Comparison of ENCODE assay signal across 8 cellular contexts in the genomic region with DNA sequence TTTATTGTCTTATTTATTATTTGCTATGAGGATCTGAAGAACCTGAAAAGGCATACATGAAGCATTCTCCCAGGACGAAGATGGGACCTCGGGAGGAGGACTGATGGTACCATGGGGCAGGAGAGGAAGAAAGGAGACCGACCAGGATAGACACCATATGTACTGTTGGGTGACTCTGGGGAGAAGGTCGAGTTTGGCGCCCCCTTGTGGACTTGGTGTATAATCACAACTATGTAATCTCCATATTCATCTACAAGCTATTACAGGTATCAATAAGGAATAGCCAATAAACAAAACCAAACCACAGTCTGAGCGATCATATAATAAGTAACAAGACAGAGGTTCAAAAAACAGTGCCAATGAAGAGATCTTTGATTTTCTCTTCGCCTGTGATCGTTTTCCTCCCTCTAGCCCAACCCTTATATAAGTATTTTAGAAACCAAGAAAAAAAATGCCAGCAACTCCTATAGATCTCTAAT.
A peak's percentile ranks its signal among the peaks of the same experiment; 100 is the strongest.
DNase-seq lines count a peak whose midpoint lies in the region; ATAC-seq, FAIRE-seq and TF ChIP-seq lines count a peak whose summit lies in the region.

No MANE protein-coding gene starts in this region.

- no peaks in the 10 kb centered on the region for H3K36me3 ChIP-seq in endothelial cell of umbilical vein (ENCODE audit: control insufficient read depth in 2 of 2, extremely low read depth in 1 of 2, insufficient read depth in 2 of 2, low read length in 2 of 2)

- FAIRE-seq in A549 (lab: Jason Lieb, UNC) (no peak), endothelial cell of umbilical vein (lab: Jason Lieb, UNC) (peak; percentile 81)

- H3K9ac ChIP-seq in endothelial cell of umbilical vein (replicated peaks; ENCODE audit: extremely low read depth, insufficient read depth, low read length) = no peak overlapping the region

- ATAC-seq in A549 (peak; percentile 76 to 85; a peak in 5 of 6 replicates), GM18517 (IDR thresholded peaks at IDR 0.05; ENCODE audit: unreplicated experiment) (peak; percentile 75), HG03460 (IDR thresholded peaks at IDR 0.05; ENCODE audit: unreplicated experiment) (peak; percentile 83)
- ATAC-seq in naive thymus-derived CD8-positive, alpha-beta T cell = peak; percentile 57 to 62
- peak; percentile 75 to 83 for ATAC-seq in stimulated activated naive B cell treated with anti-CD40 and anti-IgM and Interleukin-4, amounts not matched to agents 10 μg/mL and 1 μg/mL and 100 μg/mL, for 72 hours (replicated peaks)

- dilution Hi-C loops in endothelial cell of umbilical vein (cut with MboI; ENCODE audit: extremely low pct_ligation_motif_present, low sequenced_read_pairs) = no loop called here

- TF ChIP-seq POLR2A in A549 (IDR thresholded peaks at IDR 0.05; ENCODE audit: low read length) = no peak
- TF ChIP-seq POLR2A in endothelial cell of umbilical vein (IDR thresholded peaks at IDR 0.05; ENCODE audit: low read depth, low read length) = no peak

- H3K4me2 ChIP-seq in A549 (no peak overlapping the region), endothelial cell of umbilical vein (ENCODE audit: insufficient read depth, low read length) (no peak overlapping the region)

- H3K9me1 ChIP-seq in endothelial cell of umbilical vein (replicated peaks; ENCODE audit: control insufficient read depth, extremely low read depth, insufficient read depth, low read length) = no peaks in the 10 kb centered on the region

- no TSS peak for BruUV-seq in endothelial cell of umbilical vein (replicated peaks; lab: Mats Ljungman, UMichigan)

- H3K4me1 ChIP-seq in A549 (peaks cover 11% of the 10 kb centered on the region; the same call in 2 of the 3 replicates), endothelial cell of umbilical vein (ENCODE audit: control insufficient read depth, extremely low read depth, insufficient read depth, low read length) (no peaks in the 10 kb centered on the region)

- H3K9me3 ChIP-seq in A549 = no peaks in the 10 kb centered on the region
- no peaks in the 10 kb centered on the region for H3K9me3 ChIP-seq in endothelial cell of umbilical vein (replicated peaks; ENCODE audit: control insufficient read depth, insufficient read depth, low read length)

- H3K4me3 ChIP-seq in A549 (no peak overlapping the region), endothelial cell of umbilical vein (replicated peaks in 1 of 3; ENCODE audit: insufficient read depth in 1 of 3, low read depth in 1 of 3, low read length in 3 of 3) (no peak overlapping the region)

- no peak overlapping the region for H2AFZ ChIP-seq in endothelial cell of umbilical vein (ENCODE audit: low read depth, low read length)

- WGBS in A549 (ENCODE audit: missing lambda C conversion rate) = 1% methylated on average over 8 of the region's 8 CpGs

- peak; percentile 59 to 69 for DNase-seq in A549 (ENCODE audit: low read depth in 1 of 2, low spot score in 1 of 2)
- DNase-seq in NCI-H774 (lab: John Stamatoyannopoulos, UW) = peak; percentile 43
- peak; percentile 87 for DNase-seq in activated CD8-positive, alpha-beta memory T cell treated with anti-CD3 and anti-CD28 coated beads for 24 hours
- peak; percentile 57 for DNase-seq in endothelial cell of umbilical vein (ENCODE audit: low read depth, low spot score)
- DNase-seq in naive thymus-derived CD8-positive, alpha-beta T cell = peak; percentile 19 to 75 (median 58)
- DNase-seq in stimulated activated naive B cell treated with anti-CD40 and anti-IgM and Interleukin-4, amounts not matched to agents 10 μg/mL and 1 μg/mL and 100 μg/mL, for 72 hours = peak; percentile 31

- H3K4me1 Mint-ChIP-seq in naive thymus-derived CD8-positive, alpha-beta T cell = no peaks in the 10 kb centered on the region
- H3K4me1 Mint-ChIP-seq in stimulated activated naive B cell treated with anti-CD40 and anti-IgM and Interleukin-4, amounts not matched to agents 10 μg/mL and 1 μg/mL and 100 μg/mL, for 72 hours = no peaks in the 10 kb centered on the region

- no peak overlapping the region for H3K4me3 Mint-ChIP-seq in naive thymus-derived CD8-positive, alpha-beta T cell
- no peak overlapping the region for H3K4me3 Mint-ChIP-seq in stimulated activated naive B cell treated with anti-CD40 and anti-IgM and Interleukin-4, amounts not matched to agents 10 μg/mL and 1 μg/mL and 100 μg/mL, for 72 hours

- no peaks in the 10 kb centered on the region for H3K79me2 ChIP-seq in endothelial cell of umbilical vein (ENCODE audit: control insufficient read depth, insufficient read depth, low read length)

- CTCF ChIA-PET in A549 (lab: Yijun Ruan, JAX) (interaction anchor here (0.6 to 5.3 kb wide), 36 partner anchors 9 to 1745 kb away, joined by 3 to 23 read pairs (median 4); no protein-coding TSS in a partner anchor), endothelial cell of umbilical vein (lab: Charles Lee) (interaction anchor here (0.5 to 3.2 kb wide), 43 partner anchors 9 to 1763 kb away, joined by 3 to 42 read pairs (median 4); no protein-coding TSS in a partner anchor)

- TF ChIP-seq CTCF in A549 (IDR thresholded peaks at IDR 0.05) = peak; percentile 76
- peak; percentile 69 to 72 for TF ChIP-seq CTCF in endothelial cell of umbilical vein (IDR thresholded peaks at IDR 0.05; ENCODE audit: extremely low read depth in 1 of 2, insufficient read depth in 1 of 2, low read depth in 1 of 2, low read length in 2 of 2)

- H4K20me1 ChIP-seq in endothelial cell of umbilical vein (replicated peaks; ENCODE audit: control insufficient read depth, extremely low read depth, insufficient read depth, low read length) = no peaks in the 10 kb centered on the region

- H3K36me3 Mint-ChIP-seq in naive thymus-derived CD8-positive, alpha-beta T cell = no peaks in the 10 kb centered on the region
- H3K36me3 Mint-ChIP-seq in stimulated activated naive B cell treated with anti-CD40 and anti-IgM and Interleukin-4, amounts not matched to agents 10 μg/mL and 1 μg/mL and 100 μg/mL, for 72 hours = no peaks in the 10 kb centered on the region

- POLR2A ChIA-PET in A549 (lab: Yijun Ruan, JAX) (no interaction called here), endothelial cell of umbilical vein (lab: Charles Lee) (no interaction called here)
- POLR2A ChIA-PET in naive thymus-derived CD8-positive, alpha-beta T cell (lab: Charles Lee) = no interaction called here

- TF ChIP-seq RAD21 in A549 (conservative IDR thresholded peaks at IDR 0.05 in 1 of 2, IDR thresholded peaks at IDR 0.05 in 1 of 2) = peak; percentile 20 to 35; a peak in 1 of 5 replicates

- no peak for TF ChIP-seq EP300 in A549 (IDR thresholded peaks at IDR 0.05)

- H3K9me3 Mint-ChIP-seq in naive thymus-derived CD8-positive, alpha-beta T cell = no peaks in the 10 kb centered on the region
- no peaks in the 10 kb centered on the region for H3K9me3 Mint-ChIP-seq in stimulated activated naive B cell treated with anti-CD40 and anti-IgM and Interleukin-4, amounts not matched to agents 10 μg/mL and 1 μg/mL and 100 μg/mL, for 72 hours

- no peak overlapping the region for H3K27ac Mint-ChIP-seq in naive thymus-derived CD8-positive, alpha-beta T cell
- H3K27ac Mint-ChIP-seq in stimulated activated naive B cell treated with anti-CD40 and anti-IgM and Interleukin-4, amounts not matched to agents 10 μg/mL and 1 μg/mL and 100 μg/mL, for 72 hours = no peak overlapping the region

- peaks cover 5 to 11% of the 10 kb centered on the region in 2 experiments for H3K27me3 ChIP-seq in endothelial cell of umbilical vein (ENCODE audit: control insufficient read depth in 2 of 2, insufficient read depth in 2 of 2, low read length in 2 of 2)

- peaks cover 0 to 11% (median 3%) of the 10 kb centered on the region in 5 donors for H3K27me3 Mint-ChIP-seq in naive thymus-derived CD8-positive, alpha-beta T cell
- H3K27me3 Mint-ChIP-seq in stimulated activated naive B cell treated with anti-CD40 and anti-IgM and Interleukin-4, amounts not matched to agents 10 μg/mL and 1 μg/mL and 100 μg/mL, for 72 hours = peaks cover 4 to 21% of the 10 kb centered on the region in 2 donors

- intact Hi-C loops in endothelial cell of umbilical vein (cut with micrococcal nuclease) = loop anchor here (1.0 to 5.0 kb wide), 4 partner anchors 96 to 1747 kb away; no protein-coding TSS in a partner anchor

- no peak overlapping the region for H3K27ac ChIP-seq in A549
- no peak overlapping the region for H3K27ac ChIP-seq in endothelial cell of umbilical vein (ENCODE audit: insufficient read depth, low read depth, low read length)

TF ChIP-seq in A549, 52 proteins besides CTCF, POLR2A, EP300 and RAD21:
- TF ChIP-seq ZSCAN20 (CRISPR knock-in tag; IDR thresholded peaks at IDR 0.05) = no peak
- peak; percentile 49; the same call in 2 of the 3 replicates for TF ChIP-seq SMC3 (IDR thresholded peaks at IDR 0.05)
TF ChIP-seq in A549: peak in this region for 1.

TF ChIP-seq in endothelial cell of umbilical vein, 7 proteins besides CTCF, POLR2A, EP300 and RAD21:
- TF ChIP-seq GATA2 (IDR thresholded peaks at IDR 0.05; ENCODE audit: insufficient read depth, insufficient read length, low read depth, low read length) (peak; percentile 37), POLR2AphosphoS5 (IDR thresholded peaks at IDR 0.05; ENCODE audit: insufficient read depth, low read depth, low read length) (no peak)

Comparison
In these comparisons a context has a peak if more than half of its experiments do, and no peak if none do; other contexts are left out.
1. DNase-seq: peak in every context shown above with its lines; median percentile 87 in activated CD8-positive, alpha-beta memory T cell treated with anti-CD3 and anti-CD28 coated beads for 24 hours; 64 in A549; 58 in naive thymus-derived CD8-positive, alpha-beta T cell; 57 in endothelial cell of umbilical vein; 43 in NCI-H774; 31 in stimulated activated naive B cell treated with anti-CD40 and anti-IgM and Interleukin-4, amounts not matched to agents 10 μg/mL and 1 μg/mL and 100 μg/mL, for 72 hours.